24 cellular contexts compared by ENCODE assay signal in the genomic region with DNA sequence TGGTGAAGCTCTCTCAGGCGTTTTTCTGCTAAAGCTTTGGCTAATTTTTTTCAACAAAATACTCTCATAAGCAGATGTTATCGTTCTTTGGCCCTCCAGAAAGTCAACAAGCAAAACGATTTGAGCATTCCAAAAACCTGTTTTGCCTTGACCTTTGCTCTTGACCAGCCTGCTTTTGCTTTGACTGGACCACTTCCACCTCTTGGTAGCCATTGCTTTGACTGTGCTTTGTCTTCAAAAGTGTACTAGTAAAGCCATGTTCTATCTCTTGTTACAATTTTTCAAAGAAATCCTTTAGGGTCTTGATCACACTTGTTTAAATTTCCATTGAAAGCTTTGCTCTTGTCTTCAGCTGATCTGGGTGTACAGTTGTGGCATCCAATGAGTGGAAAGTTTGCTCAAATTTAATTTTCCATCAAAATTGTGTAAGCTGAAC. TPM values are rescaled to one million over a fixed set of nuclear protein-coding genes. Genes with fewer than 3 reads are reported as not detected.
DNase-seq lines count a peak whose midpoint lies in the region; ATAC-seq and TF ChIP-seq lines count a peak whose summit lies in the region.
"Had no signal": no experiment of that assay in that cellular context is flagged by ENCODE, and none has a peak within 500 bp of the region (broad histone marks: within the 10 kb centered on the region; RNA-seq: fewer than 3 reads in every experiment).

No MANE protein-coding gene starts in this region.

- H3K27me3 ChIP-seq in parathyroid adenoma (ENCODE audit: control insufficient read depth, insufficient read depth, low read length) (no peaks in the 10 kb centered on the region), hepatocyte (no peaks in the 10 kb centered on the region), gastroesophageal sphincter (no peaks in the 10 kb centered on the region)
- H3K27me3 ChIP-seq: ascending aorta, sigmoid colon, stomach, tibial nerve had no signal

- no peaks in the 10 kb centered on the region for H3K9me2 ChIP-seq in hepatocyte (replicated peaks; ENCODE audit: insufficient read depth)

- H3K27ac ChIP-seq in parathyroid adenoma (peak overlapping the region; percentile 60), hepatocyte (no peak overlapping the region), gastroesophageal sphincter (no peak overlapping the region)
- H3K27ac ChIP-seq: ascending aorta, sigmoid colon, stomach, tibial nerve had no signal

- H3K36me3 ChIP-seq in parathyroid adenoma (ENCODE audit: control insufficient read depth, insufficient read depth, low read length) (no peaks in the 10 kb centered on the region), hepatocyte (replicated peaks; ENCODE audit: insufficient read depth, low read depth) (no peaks in the 10 kb centered on the region), gastroesophageal sphincter (peaks cover 0 to 90% of the 10 kb centered on the region in 2 donors)

- TF ChIP-seq EP300 in gastroesophageal sphincter (IDR thresholded peaks at IDR 0.05): no peak

- H2AFZ ChIP-seq in parathyroid adenoma (no peak overlapping the region), hepatocyte (no peak overlapping the region)

- H3K27ac Mint-ChIP-seq in activated naive CD4-positive, alpha-beta T cell treated with anti-CD3 and anti-CD28 coated beads, Interleukin-2, amount 50 U/mL, for 24 hours: peak overlapping the region; percentile 42
- H3K27ac Mint-ChIP-seq in activated naive CD4-positive, alpha-beta T cell treated with anti-CD3 and anti-CD28 coated beads, Interleukin-2, amount 10 ng/mL, durations not matched to agents 7 days and 5 days: no peak overlapping the region
- H3K27ac Mint-ChIP-seq in T-helper 17 cell (peak overlapping the region; percentile 82), mesothelial cell of epicardium (no peak overlapping the region)

- H3K4me3 Mint-ChIP-seq in activated naive CD4-positive, alpha-beta T cell treated with anti-CD3 and anti-CD28 coated beads, Interleukin-2, amount 50 U/mL, for 24 hours: no peak overlapping the region
- no peak overlapping the region for H3K4me3 Mint-ChIP-seq in activated naive CD4-positive, alpha-beta T cell treated with anti-CD3 and anti-CD28 coated beads, Interleukin-2, amount 10 ng/mL, durations not matched to agents 7 days and 5 days
- H3K4me3 Mint-ChIP-seq in T-helper 17 cell (no peak overlapping the region), mesothelial cell of epicardium (no peak overlapping the region)

- H3K4me2 ChIP-seq in parathyroid adenoma (ENCODE audit: low read length) (no peak overlapping the region), hepatocyte (no peak overlapping the region)

- DNase-seq in activated naive CD4-positive, alpha-beta T cell treated with anti-CD3 and anti-CD28 coated beads, Interleukin-2, amount 10 ng/mL, durations not matched to agents 7 days and 5 days: no peak
- no peak for DNase-seq in T-helper 17 cell
- peak; percentile 55 for DNase-seq in fibroblast of villous mesenchyme (ENCODE audit: low read depth)
- no peak for DNase-seq in hepatocyte (ENCODE audit: low spot score)
- no peak for DNase-seq in mesothelial cell of epicardium (ENCODE audit: low spot score in 2 of 2, unreplicated experiment in 2 of 2)
- DNase-seq: activated CD4-positive, alpha-beta T cell treated with anti-CD3 and anti-CD28 coated beads for 48 hours; activated CD8-positive, alpha-beta memory T cell treated with anti-CD3 and anti-CD28 coated beads, Interleukin-2, amount 50 U/mL, for 48 hours; C1 segment of cervical spinal cord; Calu3; mesenchymal stem cell; NCI-H1048; NCI-H187; NCI-H2171 treated with DMSO at 0.1 percent for 48 hours; NCI-H526; SHP77 treated with DMSO at 0.1 percent for 48 hours; sigmoid colon; stimulated activated CD4-positive, alpha-beta T cell treated with anti-CD3 and anti-CD28 coated beads, Interleukin-15, amount 100 ng/mL, for 24 hours; stomach; T-helper 1 cell had no signal

- H3K4me3 ChIP-seq in fibroblast of villous mesenchyme (ENCODE audit: low read depth, low read length) (no peak overlapping the region), parathyroid adenoma (ENCODE audit: low read depth, low read length) (no peak overlapping the region), hepatocyte (no peak overlapping the region), gastroesophageal sphincter (no peak overlapping the region)
- H3K4me3 ChIP-seq: ascending aorta, sigmoid colon, stomach, tibial nerve had no signal

- ATAC-seq in T-helper 17 cell (no peak), gastroesophageal sphincter (no peak)

- H3K79me2 ChIP-seq in parathyroid adenoma (peaks cover 59% of the 10 kb centered on the region), hepatocyte (peaks cover 98% of the 10 kb centered on the region)

- H3K4me1 ChIP-seq in parathyroid adenoma: peaks cover 12% of the 10 kb centered on the region
- peaks cover 10% of the 10 kb centered on the region for H3K4me1 ChIP-seq in hepatocyte (ENCODE audit: insufficient read depth)
- peaks cover 2 to 68% (median 7%) of the 10 kb centered on the region in 3 donors for H3K4me1 ChIP-seq in gastroesophageal sphincter

- H3K9me3 Mint-ChIP-seq in activated naive CD4-positive, alpha-beta T cell treated with anti-CD3 and anti-CD28 coated beads, Interleukin-2, amount 50 U/mL, for 24 hours: no peaks in the 10 kb centered on the region
- no peaks in the 10 kb centered on the region for H3K9me3 Mint-ChIP-seq in activated naive CD4-positive, alpha-beta T cell treated with anti-CD3 and anti-CD28 coated beads, Interleukin-2, amount 10 ng/mL, durations not matched to agents 7 days and 5 days
- no peaks in the 10 kb centered on the region for H3K9me3 Mint-ChIP-seq in mesothelial cell of epicardium

- H3K9ac ChIP-seq in parathyroid adenoma: no peak overlapping the region

- CTCF ChIA-PET in activated naive CD4-positive, alpha-beta T cell treated with anti-CD3 and anti-CD28 coated beads, Interleukin-2, amount 10 ng/mL, durations not matched to agents 7 days and 5 days (lab: Charles Lee): no interaction called here

- TF ChIP-seq POLR2A in gastroesophageal sphincter (IDR thresholded peaks at IDR 0.05): no peak

- H3K4me1 Mint-ChIP-seq in activated naive CD4-positive, alpha-beta T cell treated with anti-CD3 and anti-CD28 coated beads, Interleukin-2, amount 50 U/mL, for 24 hours: peaks cover 75% of the 10 kb centered on the region
- H3K4me1 Mint-ChIP-seq in activated naive CD4-positive, alpha-beta T cell treated with anti-CD3 and anti-CD28 coated beads, Interleukin-2, amount 10 ng/mL, durations not matched to agents 7 days and 5 days: peaks cover 44% of the 10 kb centered on the region
- H3K4me1 Mint-ChIP-seq in T-helper 17 cell: peaks cover 45% of the 10 kb centered on the region
- peaks cover 8% of the 10 kb centered on the region for H3K4me1 Mint-ChIP-seq in mesothelial cell of epicardium

- H4K20me1 ChIP-seq in hepatocyte (ENCODE audit: insufficient read depth, poor library complexity, severe bottlenecking): peaks cover 30% of the 10 kb centered on the region

- peaks cover 33% of the 10 kb centered on the region for H3K36me3 Mint-ChIP-seq in activated naive CD4-positive, alpha-beta T cell treated with anti-CD3 and anti-CD28 coated beads, Interleukin-2, amount 50 U/mL, for 24 hours
- peaks cover 67% of the 10 kb centered on the region for H3K36me3 Mint-ChIP-seq in activated naive CD4-positive, alpha-beta T cell treated with anti-CD3 and anti-CD28 coated beads, Interleukin-2, amount 10 ng/mL, durations not matched to agents 7 days and 5 days
- peaks cover 22% of the 10 kb centered on the region for H3K36me3 Mint-ChIP-seq in T-helper 17 cell (ENCODE audit: low read depth)
- peaks cover 34% of the 10 kb centered on the region for H3K36me3 Mint-ChIP-seq in mesothelial cell of epicardium

- H3K9me3 ChIP-seq in T-helper 17 cell (ENCODE audit: control insufficient read depth, low read length, poor library complexity, severe bottlenecking) (no peaks in the 10 kb centered on the region), parathyroid adenoma (ENCODE audit: control insufficient read depth, low read length) (no peaks in the 10 kb centered on the region), hepatocyte (ENCODE audit: low read depth) (no peaks in the 10 kb centered on the region), gastroesophageal sphincter (no peaks in the 10 kb centered on the region)
- H3K9me3 ChIP-seq: ascending aorta, sigmoid colon, stomach, tibial nerve had no signal

- TF ChIP-seq CTCF in fibroblast of villous mesenchyme (IDR thresholded peaks at IDR 0.05; ENCODE audit: insufficient read depth, low read depth, low read length) (no peak), parathyroid adenoma (IDR thresholded peaks at IDR 0.05) (no peak), hepatocyte (IDR thresholded peaks at IDR 0.05; ENCODE audit: poor library complexity) (no peak), mesothelial cell of epicardium (IDR thresholded peaks at IDR 0.05; ENCODE audit: unreplicated experiment) (no peak), gastroesophageal sphincter (IDR thresholded peaks at IDR 0.05) (no peak)

- 56% methylated on average over 3 of the region's 3 CpGs for WGBS in hepatocyte (ENCODE audit: low lambda C conversion rate, missing lambda C conversion rate)
- 70% methylated on average over 2 to 3 of the region's 3 CpGs for WGBS in gastroesophageal sphincter (ENCODE audit: low coverage in 1 of 2), 2 donors

- H3K27me3 Mint-ChIP-seq in activated naive CD4-positive, alpha-beta T cell treated with anti-CD3 and anti-CD28 coated beads, Interleukin-2, amount 50 U/mL, for 24 hours: no peaks in the 10 kb centered on the region
- H3K27me3 Mint-ChIP-seq in activated naive CD4-positive, alpha-beta T cell treated with anti-CD3 and anti-CD28 coated beads, Interleukin-2, amount 10 ng/mL, durations not matched to agents 7 days and 5 days: no peaks in the 10 kb centered on the region
- H3K27me3 Mint-ChIP-seq in T-helper 17 cell (no peaks in the 10 kb centered on the region), mesothelial cell of epicardium (ENCODE audit: low read depth) (no peaks in the 10 kb centered on the region)

RNA-seq across cellular contexts. Expression of a gene that starts 10.7 kb away (rescaled TPM):
- total RNA-seq in T-helper 17 cell: 10 to 100 TPM; 87.1 to 90.2 TPM
- total RNA-seq in fibroblast of villous mesenchyme: 10.8 and 11.9 TPM in 2 replicates
- 15.0 and 15.9 TPM in 2 replicates for total RNA-seq in hepatocyte
- 17.2 and 24.8 TPM in 2 replicates for polyA plus RNA-seq in hepatocyte
- total RNA-seq in mesothelial cell of epicardium: 28.1 to 35.5 TPM (median 32.9 TPM) in 3 replicates
- 10 to 100 TPM; 12.8 to 31.1 (median 18.8) TPM for total RNA-seq in gastroesophageal sphincter

RNA-seq across cellular contexts. Expression of a gene that starts 43.0 kb away (rescaled TPM):
- total RNA-seq in T-helper 17 cell (100 to 1,000 TPM; 101 to 102 TPM), fibroblast of villous mesenchyme (123 and 159 TPM in 2 replicates), hepatocyte (96.2 and 152 TPM in 2 replicates), mesothelial cell of epicardium (133 to 142 TPM (median 133 TPM) in 3 replicates), gastroesophageal sphincter (100 to 1,000 TPM in 2 of 4 donors, 10 to 100 TPM in 2; 88.4 to 106 (median 96.7) TPM)
- 174 and 186 TPM in 2 replicates for polyA plus RNA-seq in hepatocyte

Comparison
In these comparisons a context has a peak if more than half of its experiments do, and no peak if none do; other contexts are left out.
1. H3K27ac Mint-ChIP-seq: peak in activated naive CD4-positive, alpha-beta T cell treated with anti-CD3 and anti-CD28 coated beads, Interleukin-2, amount 50 U/mL, for 24 hours (single experiment) and T-helper 17 cell (single experiment); none in activated naive CD4-positive, alpha-beta T cell treated with anti-CD3 and anti-CD28 coated beads, Interleukin-2, amount 10 ng/mL, durations not matched to agents 7 days and 5 days (single experiment) and mesothelial cell of epicardium (single experiment).